In genomic region chr19:6877766-6878165, GRCh38 we compare ENCODE assay signal across 38 cellular contexts. TPM values are rescaled to one million over a fixed set of nuclear protein-coding genes. Genes with fewer than 3 reads are reported as not detected.
"Had no signal": no experiment of that assay in that cellular context is flagged by ENCODE, and none has a peak within 500 bp of the region (broad histone marks: within the 10 kb centered on the region; RNA-seq: fewer than 3 reads in every experiment).

No MANE protein-coding gene starts in this region.

- H3K27ac ChIP-seq: KMS-11 had no signal

- H3K4me3 ChIP-seq: MG63 had no signal

- DNase-seq: Karpas-422, Kasumi-1, MG63, MM.1S, MV-4-11, NCI-H1048, NCI-H1092, NCI-H1092 treated with DMSO at 0.1 percent for 48 hours, NCI-H1105, NCI-H1105 treated with DMSO at 0.1 percent for 48 hours, NCI-H1417, NCI-H1417 treated with DMSO at 0.1 percent for 48 hours, NCI-H1436, NCI-H1436 treated with DMSO at 0.1 percent for 48 hours, NCI-H146, NCI-H1694, NCI-H1694 treated with DMSO at 0.1 percent for 48 hours, NCI-H187, NCI-H187 treated with DMSO at 0.1 percent for 48 hours, NCI-H1930, NCI-H2029, NCI-H2029 treated with DMSO at 0.1 percent for 48 hours, NCI-H2081, NCI-H2081 treated with DMSO at 0.1 percent for 48 hours, NCI-H2107, NCI-H2171, NCI-H2171 treated with DMSO at 0.1 percent for 48 hours, NCI-H2227 treated with DMSO at 0.1 percent for 48 hours, NCI-H226, NCI-H345, NCI-H446, NCI-H446 treated with DMSO at 0.1 percent for 48 hours, NCI-H510A, NCI-H510A treated with DMSO at 0.1 percent for 48 hours had no signal

RNA-seq across cellular contexts. Expression of gene ADGRE1, which starts 9.6 kb away (rescaled TPM):
- total RNA-seq: LHCN-M2, MCF 10A, NCI-H460 had no signal
